Comparison of ENCODE assay signal across 21 cellular contexts in genomic region chr10:51030480-51030879, GRCh38.
"Had no signal": no experiment of that assay in that cellular context is flagged by ENCODE, and none has a peak within 500 bp of the region (broad histone marks: within the 10 kb centered on the region; RNA-seq: fewer than 3 reads in every experiment).

No MANE protein-coding gene starts in this region.

- H3K36me3 ChIP-seq: lower lobe of right lung, prostate gland, right atrium auricular region, upper lobe of left lung had no signal

- H3K79me2 ChIP-seq: hepatocyte had no signal

- H3K36me3 Mint-ChIP-seq: mesothelial cell of epicardium had no signal

- H3K9me3 Mint-ChIP-seq: activated T-cell treated with anti-CD3 and anti-CD28 coated beads, Interleukin-2, amount 50 U/mL, for 72 hours; dendritic cell treated with granulocyte-macrophage colony-stimulating factor and Interleukin-4, amounts not matched to agents 40 ng/mL and 50 ng/mL, for 4 days; mesothelial cell of epicardium; stimulated activated naive CD8-positive, alpha-beta T cell treated with anti-CD3 and anti-CD28 coated beads, Interleukin-15, amount 100 ng/mL, for 72 hours had no signal

- H3K9me3 ChIP-seq: lower lobe of right lung, prostate gland, right atrium auricular region, upper lobe of left lung had no signal

- H3K4me1 ChIP-seq: prostate gland had no signal

- H2AFZ ChIP-seq: hepatocyte had no signal

- H3K4me2 ChIP-seq: hepatocyte had no signal

- DNase-seq: activated CD8-positive, alpha-beta memory T cell treated with anti-CD3 and anti-CD28 coated beads for 24 hours; activated CD8-positive, alpha-beta memory T cell treated with anti-CD3 and anti-CD28 coated beads, Interleukin-2, amount 50 U/mL, for 48 hours; activated effector memory CD4-positive, alpha-beta T cell treated with anti-CD3 and anti-CD28 coated beads, Interleukin-2, amount 50 U/mL, for 16 hours; activated naive CD4-positive, alpha-beta T cell treated with anti-CD3 and anti-CD28 coated beads, Interleukin-2, amount 50 U/mL, for 16 hours; activated T-cell treated with anti-CD3 and anti-CD28 coated beads, Interleukin-2, amount 50 U/mL, for 72 hours; cerebellar nuclear complex; effector CD8-positive, alpha-beta T cell; left colon; lower lobe of right lung; small intestine; stimulated activated CD4-positive, alpha-beta T cell treated with anti-CD3 and anti-CD28 coated beads, Interleukin-15, amount 100 ng/mL, for 24 hours; stimulated activated CD4-positive, alpha-beta T cell treated with anti-CD3 and anti-CD28 coated beads, Interleukin-2, amount 100 ng/mL, for 48 hours; stimulated activated naive CD8-positive, alpha-beta T cell treated with anti-CD3 and anti-CD28 coated beads, Interleukin-15, amount 100 ng/mL, for 72 hours; T1000; upper lobe of left lung had no signal

- H3K4me3 Mint-ChIP-seq: activated T-cell treated with anti-CD3 and anti-CD28 coated beads, Interleukin-2, amount 50 U/mL, for 72 hours; dendritic cell treated with granulocyte-macrophage colony-stimulating factor and Interleukin-4, amounts not matched to agents 40 ng/mL and 50 ng/mL, for 4 days; mesothelial cell of epicardium; stimulated activated naive CD8-positive, alpha-beta T cell treated with anti-CD3 and anti-CD28 coated beads, Interleukin-15, amount 100 ng/mL, for 72 hours had no signal

- H3K27ac ChIP-seq: hepatocyte, lower lobe of right lung, prostate gland, right atrium auricular region, upper lobe of left lung had no signal

- H3K27ac Mint-ChIP-seq: activated T-cell treated with anti-CD3 and anti-CD28 coated beads, Interleukin-2, amount 50 U/mL, for 72 hours; dendritic cell treated with granulocyte-macrophage colony-stimulating factor and Interleukin-4, amounts not matched to agents 40 ng/mL and 50 ng/mL, for 4 days; mesothelial cell of epicardium; stimulated activated naive CD8-positive, alpha-beta T cell treated with anti-CD3 and anti-CD28 coated beads, Interleukin-15, amount 100 ng/mL, for 72 hours had no signal

- H3K4me3 ChIP-seq: hepatocyte, lower lobe of right lung, prostate gland, right atrium auricular region, upper lobe of left lung had no signal

- H3K27me3 ChIP-seq: right atrium auricular region, upper lobe of left lung had no signal

- H3K4me1 Mint-ChIP-seq: stimulated activated naive CD8-positive, alpha-beta T cell treated with anti-CD3 and anti-CD28 coated beads, Interleukin-15, amount 100 ng/mL, for 72 hours had no signal

- ATAC-seq: activated T-cell treated with anti-CD3 and anti-CD28 coated beads, Interleukin-2, amount 50 U/mL, for 72 hours; esophagus mucosa; left colon; lower lobe of right lung; stimulated activated naive CD8-positive, alpha-beta T cell treated with anti-CD3 and anti-CD28 coated beads, Interleukin-15, amount 100 ng/mL, for 72 hours had no signal
